1 cellular context compared by ENCODE assay signal in the genomic region with DNA sequence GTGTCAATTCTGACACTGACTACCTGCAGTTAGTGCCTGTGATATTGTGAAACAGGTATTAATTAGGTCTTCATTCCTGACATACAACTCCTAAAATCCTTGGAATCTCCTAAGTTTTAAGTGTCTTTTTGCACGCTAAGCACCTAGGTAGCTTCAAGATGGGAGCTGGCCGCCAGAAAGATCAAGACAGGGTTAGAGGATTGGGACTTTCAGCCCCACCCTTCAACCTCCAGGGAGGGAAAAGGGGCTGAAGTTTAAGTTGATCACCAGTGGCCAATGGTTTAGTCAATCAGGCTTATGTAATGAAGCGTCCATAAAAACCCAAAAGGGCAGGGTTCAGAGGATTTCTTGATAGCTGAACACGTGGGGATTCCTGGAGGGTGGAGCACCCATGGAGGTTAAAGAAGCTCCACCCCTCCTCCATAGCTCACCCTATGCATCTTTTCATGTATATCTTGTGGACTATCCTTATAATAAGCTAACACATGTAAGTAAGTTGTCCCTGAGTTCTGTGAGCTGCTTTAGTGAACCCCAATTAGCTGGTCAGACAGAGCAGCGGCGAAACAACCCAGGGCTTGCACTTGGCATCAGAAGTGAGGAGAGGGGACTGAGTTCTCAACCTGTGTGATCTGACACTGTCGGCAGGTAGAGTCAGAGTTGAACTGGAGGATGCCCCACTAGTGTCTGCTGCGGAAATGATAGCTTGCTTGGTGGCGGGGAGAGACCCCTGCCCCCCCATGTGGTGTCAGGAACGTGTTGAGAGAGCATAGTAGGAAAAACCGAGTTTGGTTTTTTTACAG.
TF ChIP-seq lines count a peak whose summit lies in the region.

No MANE protein-coding gene starts in this region.

TF ChIP-seq in GM12878, 131 proteins besides CTCF, POLR2A, EP300 and RAD21:
- TF ChIP-seq HDGF (IDR thresholded peaks at IDR 0.05) (no peak), YBX1 (IDR thresholded peaks at IDR 0.05) (no peak), SIN3A (IDR thresholded peaks at IDR 0.05; ENCODE audit: low read depth, low read length) (no peak), CBX5 (IDR thresholded peaks at IDR 0.05; ENCODE audit: low read depth) (no peak)
- TF ChIP-seq, protein P1, sequence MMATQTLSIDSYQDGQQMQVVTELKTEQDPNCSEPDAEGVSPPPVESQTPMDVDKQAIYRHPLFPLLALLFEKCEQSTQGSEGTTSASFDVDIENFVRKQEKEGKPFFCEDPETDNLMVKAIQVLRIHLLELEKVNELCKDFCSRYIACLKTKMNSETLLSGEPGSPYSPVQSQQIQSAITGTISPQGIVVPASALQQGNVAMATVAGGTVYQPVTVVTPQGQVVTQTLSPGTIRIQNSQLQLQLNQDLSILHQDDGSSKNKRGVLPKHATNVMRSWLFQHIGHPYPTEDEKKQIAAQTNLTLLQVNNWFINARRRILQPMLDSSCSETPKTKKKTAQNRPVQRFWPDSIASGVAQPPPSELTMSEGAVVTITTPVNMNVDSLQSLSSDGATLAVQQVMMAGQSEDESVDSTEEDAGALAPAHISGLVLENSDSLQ (IDR thresholded peaks at IDR 0.05) = 0 out of 2 replicates have a peak, but pooled peaks have one; percentile 28
- TF ChIP-seq, protein P2, sequence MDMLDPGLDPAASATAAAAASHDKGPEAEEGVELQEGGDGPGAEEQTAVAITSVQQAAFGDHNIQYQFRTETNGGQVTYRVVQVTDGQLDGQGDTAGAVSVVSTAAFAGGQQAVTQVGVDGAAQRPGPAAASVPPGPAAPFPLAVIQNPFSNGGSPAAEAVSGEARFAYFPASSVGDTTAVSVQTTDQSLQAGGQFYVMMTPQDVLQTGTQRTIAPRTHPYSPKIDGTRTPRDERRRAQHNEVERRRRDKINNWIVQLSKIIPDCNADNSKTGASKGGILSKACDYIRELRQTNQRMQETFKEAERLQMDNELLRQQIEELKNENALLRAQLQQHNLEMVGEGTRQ (IDR thresholded peaks at IDR 0.05; ENCODE audit: borderline replicate concordance, low read depth, low read length) = no peak
TF ChIP-seq in GM12878: peak in this region for 1.
